9 cellular contexts compared by ENCODE assay signal in the genomic region with DNA sequence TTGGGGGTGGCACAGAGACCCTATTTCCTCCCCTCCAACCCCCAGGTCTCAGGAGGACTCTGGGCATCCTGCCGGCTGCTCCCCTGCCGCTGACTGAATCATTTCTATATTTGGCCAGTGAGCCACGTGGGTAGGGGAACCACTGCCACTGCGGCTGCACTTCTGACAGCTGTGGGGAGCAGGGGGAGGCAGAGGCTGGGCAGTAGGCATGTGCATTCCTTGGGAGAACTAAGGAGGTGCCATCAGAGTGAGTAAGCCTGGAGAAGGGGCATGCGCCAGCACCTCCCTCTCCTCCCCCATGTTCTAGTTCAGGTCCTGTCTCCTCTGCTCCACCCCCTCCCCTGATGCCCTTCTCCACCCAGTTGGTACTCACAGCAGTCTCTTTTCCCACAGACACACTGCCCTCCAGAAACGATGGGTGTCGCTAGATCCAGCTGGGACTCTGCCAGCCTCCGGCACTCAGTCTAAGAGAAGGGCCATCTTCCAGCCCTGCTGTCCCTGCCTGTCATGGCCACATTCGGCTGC. TPM values are rescaled to one million over a fixed set of nuclear protein-coding genes. Genes with fewer than 3 reads are reported as not detected.
DNase-seq lines count a peak whose midpoint lies in the region; ATAC-seq and TF ChIP-seq lines count a peak whose summit lies in the region.
"Had no signal": no experiment of that assay in that cellular context is flagged by ENCODE, and none has a peak within 500 bp of the region (broad histone marks: within the 10 kb centered on the region; RNA-seq: fewer than 3 reads in every experiment).

No MANE protein-coding gene starts in this region.

- intact Hi-C loops in lower lobe of right lung (cut with DNase I): loop anchor here (10.0 kb wide), 1 partner anchor 167 kb away; no protein-coding TSS in a partner anchor

- TF ChIP-seq CTCF in lower lobe of right lung (IDR thresholded peaks at IDR 0.05) (no peak), mesothelial cell of epicardium (IDR thresholded peaks at IDR 0.05; ENCODE audit: unreplicated experiment) (no peak)

- H3K9me3 ChIP-seq in lower lobe of right lung: no peaks in the 10 kb centered on the region

- peaks cover 23% of the 10 kb centered on the region for H3K4me1 Mint-ChIP-seq in mesothelial cell of epicardium

- no peak overlapping the region for H3K4me3 ChIP-seq in lower lobe of right lung

- H3K27me3 Mint-ChIP-seq in mesothelial cell of epicardium (ENCODE audit: low read depth): peaks cover 3% of the 10 kb centered on the region

- peaks cover 3% of the 10 kb centered on the region for H3K36me3 Mint-ChIP-seq in mesothelial cell of epicardium
- H3K36me3 Mint-ChIP-seq: activated naive CD8-positive, alpha-beta T cell had no signal

- H3K27ac ChIP-seq in lower lobe of right lung: no peak overlapping the region

- H3K4me1 ChIP-seq in lower lobe of right lung: no peaks in the 10 kb centered on the region

- no peaks in the 10 kb centered on the region for H3K36me3 ChIP-seq in lower lobe of right lung

- ATAC-seq in HG03108 (IDR thresholded peaks at IDR 0.05; ENCODE audit: unreplicated experiment) (peak; percentile 83), lower lobe of right lung (peak; percentile 40 to 44), HG03342 (IDR thresholded peaks at IDR 0.05; ENCODE audit: unreplicated experiment) (no peak)

- no peaks in the 10 kb centered on the region for H3K9me3 Mint-ChIP-seq in mesothelial cell of epicardium

- H3K27me3 ChIP-seq in lower lobe of right lung (ENCODE audit: low read depth): peaks cover 5% of the 10 kb centered on the region

- DNase-seq in EH (ENCODE audit: low read depth) (peak; percentile 89), amygdala (lab: John Stamatoyannopoulos, UW) (peak in 36 of 56 donors; percentile 15 to 90 (median 62)), lower lobe of right lung (no peak), COLO829 (ENCODE audit: low spot score) (no peak), mesothelial cell of epicardium (ENCODE audit: low spot score in 2 of 2, unreplicated experiment in 2 of 2) (no peak), NCI-H146 treated with DMSO at 0.1 percent for 48 hours (lab: John Stamatoyannopoulos, UW; ENCODE audit: unreplicated experiment) (no peak)

- H3K4me3 Mint-ChIP-seq in mesothelial cell of epicardium: no peak overlapping the region
- H3K4me3 Mint-ChIP-seq: activated naive CD8-positive, alpha-beta T cell had no signal

- no peak overlapping the region for H3K27ac Mint-ChIP-seq in mesothelial cell of epicardium
- H3K27ac Mint-ChIP-seq: activated naive CD8-positive, alpha-beta T cell had no signal

RNA-seq across cellular contexts. Expression of a gene that starts 12.0 kb away (rescaled TPM):
- total RNA-seq in lower lobe of right lung (1.3 TPM), mesothelial cell of epicardium (35.3 to 39.4 TPM (median 38.9 TPM) in 3 replicates)

RNA-seq across cellular contexts. Expression of a gene that starts 31.1 kb away (rescaled TPM):
- total RNA-seq in lower lobe of right lung: 52.0 TPM
- 58.4 to 64.5 TPM (median 64.0 TPM) in 3 replicates for total RNA-seq in mesothelial cell of epicardium

RNA-seq across cellular contexts. Expression of a gene that starts 47.5 kb away (rescaled TPM):
- total RNA-seq in lower lobe of right lung (not detected), mesothelial cell of epicardium (not detected in 3 replicates)

Comparison
In these comparisons a context has a peak if more than half of its experiments do, and no peak if none do; other contexts are left out.
1. DNase-seq: peak in EH (single experiment) and amygdala (36 of 56); none in lower lobe of right lung (single experiment), COLO829 (single experiment), mesothelial cell of epicardium (0 of 2) and NCI-H146 treated with DMSO at 0.1 percent for 48 hours (single experiment).
2. RNA of a gene that starts 12.0 kb away (total RNA-seq): 35.3 to 39.4 TPM in mesothelial cell of epicardium; 1.3 TPM in lower lobe of right lung (single experiment); every median in the first group is over 10 times any median in the second.